ENCODE assay signal across 19 cellular contexts in genomic region chr3:149662240-149662887, GRCh38. TPM values are rescaled to one million over a fixed set of nuclear protein-coding genes. Genes with fewer than 3 reads are reported as not detected.
DNase-seq lines count a peak whose midpoint lies in the region; ATAC-seq and TF ChIP-seq lines count a peak whose summit lies in the region.
"Had no signal": no experiment of that assay in that cellular context is flagged by ENCODE, and none has a peak within 500 bp of the region (broad histone marks: within the 10 kb centered on the region; RNA-seq: fewer than 3 reads in every experiment).

No MANE protein-coding gene starts in this region.

- ATAC-seq in activated T-helper 17 cell treated with anti-CD3 and anti-CD28 coated beads, Interleukin-2, amount 50 U/mL, for 72 hours (replicated peaks) = no peak
- ATAC-seq: activated CD4-positive, alpha-beta T cell treated with anti-CD3 and anti-CD28 coated beads for 36 hours had no signal

- peak overlapping the region; percentile 73 for H3K27ac Mint-ChIP-seq in type B pancreatic cell
- H3K27ac Mint-ChIP-seq in activated T-helper 17 cell treated with anti-CD3 and anti-CD28 coated beads, Interleukin-2, amount 50 U/mL, for 72 hours = no peak overlapping the region
- H3K27ac Mint-ChIP-seq: activated CD4-positive, alpha-beta T cell treated with anti-CD3 and anti-CD28 coated beads for 36 hours; CD4-positive, CD25-positive, alpha-beta regulatory T cell; T-helper 2 cell treated with Interferon-gamma antibody and Interleukin-4, amounts not matched to agents 5 μg/mL and 100 μg/mL, for 36 hours had no signal

- no peak overlapping the region for H3K4me3 ChIP-seq in iPS-20b (ENCODE audit: low read length)
- H3K4me3 ChIP-seq: SJCRH30 had no signal

- H3K27ac ChIP-seq in iPS-20b (ENCODE audit: low read length) = no peak overlapping the region
- H3K27ac ChIP-seq: SJCRH30 had no signal

- H3K27me3 ChIP-seq in iPS-20b (ENCODE audit: insufficient read depth, low read length) = peaks cover 2% of the 10 kb centered on the region; the same call in 1 of the 2 replicates
- H3K27me3 ChIP-seq: SJCRH30 had no signal

- peaks cover 5% of the 10 kb centered on the region for H3K9me3 Mint-ChIP-seq in type B pancreatic cell
- no peaks in the 10 kb centered on the region for H3K9me3 Mint-ChIP-seq in activated T-helper 17 cell treated with anti-CD3 and anti-CD28 coated beads, Interleukin-2, amount 50 U/mL, for 72 hours
- H3K9me3 Mint-ChIP-seq: CD4-positive, CD25-positive, alpha-beta regulatory T cell; T-helper 2 cell treated with Interferon-gamma antibody and Interleukin-4, amounts not matched to agents 5 μg/mL and 100 μg/mL, for 36 hours had no signal

- DNase-seq in DMS53 (lab: John Stamatoyannopoulos, UW) = peak; percentile 4
- DNase-seq in DMS53 treated with DMSO at 0.1 percent for 48 hours (lab: John Stamatoyannopoulos, UW; ENCODE audit: unreplicated experiment) = no peak
- DNase-seq in amniotic epithelial cell (ENCODE audit: low read depth) = peak; percentile 82
- no peak for DNase-seq in type B pancreatic cell (ENCODE audit: extremely low spot score, unreplicated experiment)
- no peak for DNase-seq in NCI-H526 (lab: John Stamatoyannopoulos, UW)
- DNase-seq in NCI-H146 (lab: John Stamatoyannopoulos, UW) = no peak
- DNase-seq: activated CD4-positive, alpha-beta T cell treated with anti-CD3 and anti-CD28 coated beads for 36 hours; activated CD8-positive, alpha-beta memory T cell treated with anti-CD3 and anti-CD28 coated beads, Interleukin-2, amount 50 U/mL, for 4 hours; CD4-positive, CD25-positive, alpha-beta regulatory T cell; NCI-H1048; NCI-H2107; NCI-H526 treated with DMSO at 0.1 percent for 48 hours; OCI-M1; posterior cingulate gyrus; SJCRH30; stimulated activated CD4-positive, alpha-beta T cell treated with anti-CD3 and anti-CD28 coated beads, Interleukin-12 subunit alpha, Interleukin-12 subunit beta, amount 100 ng/mL, for 4 hours had no signal

- H3K4me1 Mint-ChIP-seq in type B pancreatic cell (ENCODE audit: unreplicated experiment) = peaks cover 35% of the 10 kb centered on the region
- peaks cover 1% of the 10 kb centered on the region for H3K4me1 Mint-ChIP-seq in activated T-helper 17 cell treated with anti-CD3 and anti-CD28 coated beads, Interleukin-2, amount 50 U/mL, for 72 hours

- H3K9me3 ChIP-seq in iPS-20b (ENCODE audit: insufficient read depth, low read depth, low read length) = no peaks in the 10 kb centered on the region
- H3K9me3 ChIP-seq: SJCRH30 had no signal

- peak overlapping the region; percentile 23; the same call in 1 of the 2 replicates for H3K9ac ChIP-seq in iPS-20b (ENCODE audit: low read depth, low read length)

- no peaks in the 10 kb centered on the region for H3K27me3 Mint-ChIP-seq in type B pancreatic cell
- H3K27me3 Mint-ChIP-seq in activated T-helper 17 cell treated with anti-CD3 and anti-CD28 coated beads, Interleukin-2, amount 50 U/mL, for 72 hours = peaks cover 38% of the 10 kb centered on the region

- no peaks in the 10 kb centered on the region for H3K36me3 Mint-ChIP-seq in type B pancreatic cell
- H3K36me3 Mint-ChIP-seq in activated T-helper 17 cell treated with anti-CD3 and anti-CD28 coated beads, Interleukin-2, amount 50 U/mL, for 72 hours (ENCODE audit: low read depth) = no peaks in the 10 kb centered on the region
- H3K36me3 Mint-ChIP-seq: CD4-positive, CD25-positive, alpha-beta regulatory T cell had no signal

- no peaks in the 10 kb centered on the region for H3K36me3 ChIP-seq in iPS-20b (ENCODE audit: insufficient read depth, low read depth, low read length)
- H3K36me3 ChIP-seq: SJCRH30 had no signal

- no peak for TF ChIP-seq CTCF in type B pancreatic cell (conservative IDR thresholded peaks at IDR 0.05)

- peaks cover 15% of the 10 kb centered on the region; the same call in 1 of the 2 replicates for H3K4me1 ChIP-seq in iPS-20b (ENCODE audit: insufficient read depth, low read length)

- H3K4me3 Mint-ChIP-seq in type B pancreatic cell = peak overlapping the region; percentile 65
- no peak overlapping the region for H3K4me3 Mint-ChIP-seq in activated T-helper 17 cell treated with anti-CD3 and anti-CD28 coated beads, Interleukin-2, amount 50 U/mL, for 72 hours
- H3K4me3 Mint-ChIP-seq: activated CD4-positive, alpha-beta T cell treated with anti-CD3 and anti-CD28 coated beads for 36 hours; T-helper 2 cell treated with Interferon-gamma antibody and Interleukin-4, amounts not matched to agents 5 μg/mL and 100 μg/mL, for 36 hours had no signal

RNA-seq across cellular contexts. Expression of gene WWTR1, which starts 4.5 kb away (rescaled TPM):
- total RNA-seq in type B pancreatic cell (ENCODE audit: low replicate concordance) = 45.4 and 65.0 TPM in 2 replicates
- total RNA-seq in activated T-helper 17 cell treated with anti-CD3 and anti-CD28 coated beads, Interleukin-2, amount 50 U/mL, for 72 hours = 1 to 10 TPM; 1.8 to 2.8 TPM

Comparison
In these comparisons a context has a peak if more than half of its experiments do, and no peak if none do; other contexts are left out.
1. DNase-seq: peak in DMS53 (single experiment) and amniotic epithelial cell (single experiment); none in DMS53 treated with DMSO at 0.1 percent for 48 hours (single experiment), type B pancreatic cell (single experiment), NCI-H526 (0 of 2) and NCI-H146 (single experiment).
2. RNA of gene WWTR1, which starts 4.5 kb away (total RNA-seq): 45.4 to 65.0 TPM in type B pancreatic cell; 1.8 to 2.8 TPM in activated T-helper 17 cell treated with anti-CD3 and anti-CD28 coated beads, Interleukin-2, amount 50 U/mL, for 72 hours; every median in the first group is over 10 times any median in the second.